ENCODE assay signal across 9 cellular contexts in genomic region chr11:130827697-130828377, GRCh38.
A peak's percentile ranks its signal among the peaks of the same experiment; 100 is the strongest.
DNase-seq lines count a peak whose midpoint lies in the region; ATAC-seq and TF ChIP-seq lines count a peak whose summit lies in the region.
"Had no signal": no experiment of that assay in that cellular context is flagged by ENCODE, and none has a peak within 500 bp of the region (broad histone marks: within the 10 kb centered on the region; RNA-seq: fewer than 3 reads in every experiment).

No MANE protein-coding gene starts in this region.

- no peak overlapping the region for H3K27ac Mint-ChIP-seq in activated T-helper 17 cell treated with anti-CD3 and anti-CD28 coated beads, Interleukin-2, amount 50 U/mL, for 72 hours
- H3K27ac Mint-ChIP-seq: T-helper 1 cell treated with Interleukin-12 subunit alpha and Interleukin-12 subunit beta and Interleukin-4 antibody, amounts not matched to agents 30 μg/mL and 1 μg/mL, for 36 hours had no signal

- H3K4me1 Mint-ChIP-seq in activated T-helper 17 cell treated with anti-CD3 and anti-CD28 coated beads, Interleukin-2, amount 50 U/mL, for 72 hours: no peaks in the 10 kb centered on the region

- H3K36me3 ChIP-seq in spleen: no peaks in the 10 kb centered on the region

- no peaks in the 10 kb centered on the region for H3K27me3 ChIP-seq in right cardiac atrium (ENCODE audit: control insufficient read depth, insufficient read depth)
- peaks cover 0 to 10% (median 0%) of the 10 kb centered on the region in 7 donors for H3K27me3 ChIP-seq in spleen (replicated peaks in 1 of 7)

- no peak overlapping the region for H3K4me3 Mint-ChIP-seq in activated T-helper 17 cell treated with anti-CD3 and anti-CD28 coated beads, Interleukin-2, amount 50 U/mL, for 72 hours
- H3K4me3 Mint-ChIP-seq: T-helper 1 cell treated with Interleukin-12 subunit alpha and Interleukin-12 subunit beta and Interleukin-4 antibody, amounts not matched to agents 30 μg/mL and 1 μg/mL, for 36 hours had no signal

- H3K9me3 ChIP-seq in right cardiac atrium (ENCODE audit: control insufficient read depth, low read length): no peaks in the 10 kb centered on the region
- H3K9me3 ChIP-seq in spleen: no peaks in the 10 kb centered on the region

- H3K9me3 Mint-ChIP-seq in activated T-helper 17 cell treated with anti-CD3 and anti-CD28 coated beads, Interleukin-2, amount 50 U/mL, for 72 hours: no peaks in the 10 kb centered on the region
- H3K9me3 Mint-ChIP-seq: T-helper 1 cell treated with Interleukin-12 subunit alpha and Interleukin-12 subunit beta and Interleukin-4 antibody, amounts not matched to agents 30 μg/mL and 1 μg/mL, for 36 hours had no signal

- H3K4me1 ChIP-seq in right cardiac atrium (ENCODE audit: control insufficient read depth, insufficient read depth, low read length) (peaks cover 11% of the 10 kb centered on the region), spleen (peaks cover 0 to 37% (median 0%) of the 10 kb centered on the region in 6 donors)

- intact Hi-C loops in right cardiac atrium (cut with DNase I) (no loop called here), spleen (cut with DNase I; ENCODE audit: low total_unique reads) (no loop called here)

- TF ChIP-seq POLR2A in spleen (IDR thresholded peaks at IDR 0.05): no peak

- TF ChIP-seq CTCF in GM12865 (IDR thresholded peaks at IDR 0.05; ENCODE audit: insufficient read depth, low read depth, low read length, missing control alignments): peak; percentile 65
- TF ChIP-seq CTCF in spleen (IDR thresholded peaks at IDR 0.05 in 8 of 11, conservative IDR thresholded peaks at IDR 0.05 in 3 of 11): peak in 5 of 11 experiments; percentile 4 to 42 (median 23)

- no peaks in the 10 kb centered on the region for H3K36me3 Mint-ChIP-seq in activated T-helper 17 cell treated with anti-CD3 and anti-CD28 coated beads, Interleukin-2, amount 50 U/mL, for 72 hours (ENCODE audit: low read depth)

- 55% methylated on average over 11 of the region's 11 CpGs for WGBS in right cardiac atrium
- 45 to 52% (median 46%) methylated on average over 8 to 11 of the region's 11 CpGs for WGBS in spleen, 5 donors

- ATAC-seq in activated T-helper 17 cell treated with anti-CD3 and anti-CD28 coated beads, Interleukin-2, amount 50 U/mL, for 72 hours (replicated peaks): peak; percentile 43
- peak; percentile 84 to 95 for ATAC-seq in right cardiac atrium

- H3K4me3 ChIP-seq in GM12865 (ENCODE audit: low read depth, low read length): no peak overlapping the region
- no peak overlapping the region for H3K4me3 ChIP-seq in Jurkat, Clone E6-1 (ENCODE audit: low read length)
- no peak overlapping the region for H3K4me3 ChIP-seq in right cardiac atrium (ENCODE audit: low read length)
- H3K4me3 ChIP-seq in spleen: no peak overlapping the region

- H3K27me3 Mint-ChIP-seq in activated T-helper 17 cell treated with anti-CD3 and anti-CD28 coated beads, Interleukin-2, amount 50 U/mL, for 72 hours: peaks cover 11% of the 10 kb centered on the region

- peak; percentile 80 for DNase-seq in GM12865 (ENCODE audit: low read depth)
- DNase-seq in Jurkat, Clone E6-1 (ENCODE audit: low read depth, low spot score): peak; percentile 51
- DNase-seq in right cardiac atrium: peak; percentile 78 to 86 (median 82)
- peak; percentile 77 for DNase-seq in spleen
- no peak for DNase-seq in SKM-1 treated with dmso at 0.1 percent for 144 hours (lab: John Stamatoyannopoulos, UW; ENCODE audit: unreplicated experiment)
- DNase-seq in effector CD4-positive, alpha-beta T cell: no peak
- DNase-seq in Ammon's horn (ENCODE audit: low spot score): no peak

- no peak overlapping the region for H3K27ac ChIP-seq in right cardiac atrium (ENCODE audit: low read length)
- H3K27ac ChIP-seq in spleen: peak overlapping the region in 4 of 8 donors; percentile 17 to 60 (median 50)

Comparison
In these comparisons a context has a peak if more than half of its experiments do, and no peak if none do; other contexts are left out.
1. DNase-seq: peak in GM12865 (single experiment), Jurkat, Clone E6-1 (single experiment), right cardiac atrium (3 of 3) and spleen (single experiment); none in SKM-1 treated with dmso at 0.1 percent for 144 hours (single experiment), effector CD4-positive, alpha-beta T cell (single experiment) and Ammon's horn (single experiment).